Comparison of ENCODE assay signal across 13 cellular contexts in the genomic region with DNA sequence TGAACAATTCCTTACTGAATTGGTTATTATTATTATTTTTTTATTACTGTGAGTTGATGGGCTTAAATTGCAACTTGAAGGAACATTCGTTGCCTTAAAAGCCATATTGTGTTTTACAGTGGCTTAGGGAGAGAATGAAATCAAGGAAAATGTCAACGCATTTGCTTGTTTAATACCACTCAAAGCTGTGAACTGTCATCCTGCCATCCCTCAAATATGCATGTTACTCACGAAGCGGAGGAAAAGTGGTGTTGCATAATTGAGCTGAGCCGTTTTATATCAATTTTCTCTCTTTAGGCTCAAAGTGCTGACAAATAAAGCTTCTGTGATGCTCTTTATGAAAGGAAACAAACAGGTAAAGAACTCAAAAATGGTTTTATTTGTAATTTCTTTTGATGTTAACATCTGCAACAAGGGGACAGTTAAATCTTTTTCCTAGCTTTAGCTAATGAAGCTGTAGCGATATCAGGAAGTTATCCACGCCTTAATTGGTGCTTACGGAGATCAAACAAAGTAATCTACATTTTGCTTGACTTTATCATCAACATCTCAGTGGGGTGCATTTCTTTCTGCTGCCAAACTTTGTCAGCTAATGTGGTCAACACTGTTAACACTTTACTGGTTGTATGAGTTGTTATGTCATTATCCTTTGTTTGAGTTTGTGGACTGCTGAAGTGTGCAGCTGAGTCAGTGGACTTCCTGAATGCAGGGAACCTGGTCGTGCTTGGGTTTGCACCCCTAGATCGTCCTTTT. TPM values are rescaled to one million over a fixed set of nuclear protein-coding genes. Genes with fewer than 3 reads are reported as not detected.
DNase-seq lines count a peak whose midpoint lies in the region; ATAC-seq, FAIRE-seq and TF ChIP-seq lines count a peak whose summit lies in the region.
"Had no signal": no experiment of that assay in that cellular context is flagged by ENCODE, and none has a peak within 500 bp of the region (broad histone marks: within the 10 kb centered on the region; RNA-seq: fewer than 3 reads in every experiment).

No MANE protein-coding gene starts in this region.

- no peak overlapping the region for H3K4me2 ChIP-seq in endothelial cell of umbilical vein (ENCODE audit: insufficient read depth, low read length)

- CTCF ChIA-PET in activated CD4-positive, alpha-beta memory T cell treated with anti-CD3 and anti-CD28 coated beads, Interleukin-2, amount 10 ng/mL, durations not matched to agents 7 days and 5 days (lab: Charles Lee), result interaction anchor here (0.7 to 1.2 kb wide), 3 partner anchors 8 to 59 kb away, joined by 3 to 4 read pairs (median 3); partner anchors contain the start of gene C10orf143
- CTCF ChIA-PET in activated CD4-positive, alpha-beta memory T cell treated with anti-CD3 and anti-CD28 coated beads for 36 hours (lab: Charles Lee), result interaction anchor here (1.0 kb wide), 1 partner anchor 60 kb away, joined by 3 read pairs; no protein-coding TSS in a partner anchor
- CTCF ChIA-PET in endothelial cell of umbilical vein (lab: Charles Lee), result interaction anchor here (1.3 kb wide), 1 partner anchor 60 kb away, joined by 3 read pairs; no protein-coding TSS in a partner anchor

- no peaks in the 10 kb centered on the region for H4K20me1 ChIP-seq in endothelial cell of umbilical vein (replicated peaks; ENCODE audit: control insufficient read depth, extremely low read depth, insufficient read depth, low read length)

- H3K4me3 Mint-ChIP-seq in activated CD4-positive, alpha-beta memory T cell treated with anti-CD3 and anti-CD28 coated beads, Interleukin-2, amount 10 ng/mL, durations not matched to agents 7 days and 5 days, result no peak overlapping the region
- no peak overlapping the region for H3K4me3 Mint-ChIP-seq in activated CD4-positive, alpha-beta memory T cell treated with anti-CD3 and anti-CD28 coated beads for 36 hours

- H3K36me3 ChIP-seq in endothelial cell of umbilical vein (ENCODE audit: control insufficient read depth in 2 of 2, extremely low read depth in 1 of 2, insufficient read depth in 2 of 2, low read length in 2 of 2), result peaks cover 0 to 12% of the 10 kb centered on the region in 2 experiments
- H3K36me3 ChIP-seq in HAP-1 (replicated peaks), result peaks cover 44% of the 10 kb centered on the region

- H3K4me3 ChIP-seq in endothelial cell of umbilical vein (replicated peaks in 1 of 3; ENCODE audit: insufficient read depth in 1 of 3, low read depth in 1 of 3, low read length in 3 of 3) (no peak overlapping the region), HAP-1 (no peak overlapping the region)
- H3K4me3 ChIP-seq: vagina had no signal

- H3K9me3 ChIP-seq in endothelial cell of umbilical vein (replicated peaks; ENCODE audit: control insufficient read depth, insufficient read depth, low read length) (no peaks in the 10 kb centered on the region), HAP-1 (no peaks in the 10 kb centered on the region)
- H3K9me3 ChIP-seq: vagina had no signal

- no peaks in the 10 kb centered on the region for H3K27me3 Mint-ChIP-seq in activated CD4-positive, alpha-beta memory T cell treated with anti-CD3 and anti-CD28 coated beads, Interleukin-2, amount 10 ng/mL, durations not matched to agents 7 days and 5 days
- no peaks in the 10 kb centered on the region for H3K27me3 Mint-ChIP-seq in activated CD4-positive, alpha-beta memory T cell treated with anti-CD3 and anti-CD28 coated beads for 36 hours

- no peak overlapping the region for H2AFZ ChIP-seq in endothelial cell of umbilical vein (ENCODE audit: low read depth, low read length)

- TF ChIP-seq CTCF in endothelial cell of umbilical vein (IDR thresholded peaks at IDR 0.05; ENCODE audit: extremely low read depth in 1 of 2, insufficient read depth in 1 of 2, low read depth in 1 of 2, low read length in 2 of 2), result no peak

- in situ Hi-C loops in HAP-1 (cut with MboI; ENCODE audit: low sequenced_read_pairs), result no loop called here

- no peak for TF ChIP-seq POLR2A in endothelial cell of umbilical vein (IDR thresholded peaks at IDR 0.05; ENCODE audit: low read depth, low read length)

- H3K4me1 ChIP-seq in endothelial cell of umbilical vein (ENCODE audit: control insufficient read depth, extremely low read depth, insufficient read depth, low read length) (no peaks in the 10 kb centered on the region), HAP-1 (no peaks in the 10 kb centered on the region)
- H3K4me1 ChIP-seq: vagina had no signal

- H3K36me3 Mint-ChIP-seq in activated CD4-positive, alpha-beta memory T cell treated with anti-CD3 and anti-CD28 coated beads, Interleukin-2, amount 10 ng/mL, durations not matched to agents 7 days and 5 days (ENCODE audit: low read depth), result peaks cover 63% of the 10 kb centered on the region
- H3K36me3 Mint-ChIP-seq in activated CD4-positive, alpha-beta memory T cell treated with anti-CD3 and anti-CD28 coated beads for 36 hours, result peaks cover 37% of the 10 kb centered on the region

- ATAC-seq in HG03135 (IDR thresholded peaks at IDR 0.05; ENCODE audit: unreplicated experiment), result no peak

- H3K27ac Mint-ChIP-seq in activated CD4-positive, alpha-beta memory T cell treated with anti-CD3 and anti-CD28 coated beads, Interleukin-2, amount 10 ng/mL, durations not matched to agents 7 days and 5 days, result peak overlapping the region; percentile 40
- H3K27ac Mint-ChIP-seq in activated CD4-positive, alpha-beta memory T cell treated with anti-CD3 and anti-CD28 coated beads for 36 hours, result no peak overlapping the region

- dilution Hi-C loops in endothelial cell of umbilical vein (cut with MboI; ENCODE audit: extremely low pct_ligation_motif_present, low sequenced_read_pairs), result no loop called here

- peaks cover 49% of the 10 kb centered on the region for H3K4me1 Mint-ChIP-seq in activated CD4-positive, alpha-beta memory T cell treated with anti-CD3 and anti-CD28 coated beads, Interleukin-2, amount 10 ng/mL, durations not matched to agents 7 days and 5 days
- H3K4me1 Mint-ChIP-seq in activated CD4-positive, alpha-beta memory T cell treated with anti-CD3 and anti-CD28 coated beads for 36 hours (ENCODE audit: low read depth), result peaks cover 50% of the 10 kb centered on the region

- DNase-seq in activated CD4-positive, alpha-beta memory T cell treated with anti-CD3 and anti-CD28 coated beads, Interleukin-2, amount 10 ng/mL, durations not matched to agents 7 days and 5 days, result no peak
- DNase-seq in activated CD4-positive, alpha-beta memory T cell treated with anti-CD3 and anti-CD28 coated beads for 36 hours, result no peak
- DNase-seq in NCI-H2081 treated with DMSO at 0.1 percent for 48 hours (lab: John Stamatoyannopoulos, UW), result peak; percentile 25
- DNase-seq in endothelial cell of umbilical vein (ENCODE audit: low read depth, low spot score), result no peak
- peak; percentile 18 for DNase-seq in retina
- no peak for DNase-seq in NCI-H2029 treated with DMSO at 0.1 percent for 48 hours (lab: John Stamatoyannopoulos, UW)
- DNase-seq in HAP-1 (ENCODE audit: low spot score in 2 of 2), result no peak
- DNase-seq: activated CD4-positive, alpha-beta T cell treated with anti-CD3 and anti-CD28 coated beads, Interleukin-2, amount 50 U/mL, for 4 hours; activated effector memory CD4-positive, alpha-beta T cell treated with Interleukin-2 at 50 U/mL for 16 hours; NCI-H526 treated with DMSO at 0.1 percent for 48 hours; T-helper 9 cell had no signal

- no peaks in the 10 kb centered on the region for H3K9me1 ChIP-seq in endothelial cell of umbilical vein (replicated peaks; ENCODE audit: control insufficient read depth, extremely low read depth, insufficient read depth, low read length)

- BruUV-seq in endothelial cell of umbilical vein (replicated peaks; lab: Mats Ljungman, UMichigan), result no TSS peak

- peak; percentile 15 for FAIRE-seq in endothelial cell of umbilical vein (lab: Jason Lieb, UNC)

- intact Hi-C loops in activated CD4-positive, alpha-beta memory T cell treated with anti-CD3 and anti-CD28 coated beads for 36 hours (cut with micrococcal nuclease), result no loop called here
- intact Hi-C loops in endothelial cell of umbilical vein (cut with micrococcal nuclease), result no loop called here

- POLR2A ChIA-PET in activated CD4-positive, alpha-beta memory T cell treated with anti-CD3 and anti-CD28 coated beads, Interleukin-2, amount 10 ng/mL, durations not matched to agents 7 days and 5 days (lab: Charles Lee), result interaction anchor here (1.0 to 3.0 kb wide), 6 partner anchors 18 to 59 kb away, joined by 3 to 12 read pairs (median 6); partner anchors contain the start of gene GLRX3
- POLR2A ChIA-PET in activated CD4-positive, alpha-beta memory T cell treated with anti-CD3 and anti-CD28 coated beads for 36 hours (lab: Charles Lee), result no interaction called here
- POLR2A ChIA-PET in endothelial cell of umbilical vein (lab: Charles Lee), result no interaction called here

- no peaks in the 10 kb centered on the region for H3K9me3 Mint-ChIP-seq in activated CD4-positive, alpha-beta memory T cell treated with anti-CD3 and anti-CD28 coated beads, Interleukin-2, amount 10 ng/mL, durations not matched to agents 7 days and 5 days
- no peaks in the 10 kb centered on the region for H3K9me3 Mint-ChIP-seq in activated CD4-positive, alpha-beta memory T cell treated with anti-CD3 and anti-CD28 coated beads for 36 hours

- H3K9ac ChIP-seq in endothelial cell of umbilical vein (replicated peaks; ENCODE audit: extremely low read depth, insufficient read depth, low read length), result no peak overlapping the region

- H3K27me3 ChIP-seq in endothelial cell of umbilical vein (ENCODE audit: control insufficient read depth in 2 of 2, insufficient read depth in 2 of 2, low read length in 2 of 2) (no peaks in the 10 kb centered on the region), HAP-1 (ENCODE audit: low read depth) (no peaks in the 10 kb centered on the region)
- H3K27me3 ChIP-seq: vagina had no signal

- no peak overlapping the region for H3K27ac ChIP-seq in endothelial cell of umbilical vein (ENCODE audit: insufficient read depth, low read depth, low read length)
- H3K27ac ChIP-seq: vagina had no signal

- peaks cover 4% of the 10 kb centered on the region for H3K79me2 ChIP-seq in endothelial cell of umbilical vein (ENCODE audit: control insufficient read depth, insufficient read depth, low read length)

RNA-seq across cellular contexts. Expression of gene GLRX3, which starts 33.1 kb away (rescaled TPM):
- 10 to 100 TPM; 73.8 to 83.7 TPM for total RNA-seq in activated CD4-positive, alpha-beta memory T cell treated with anti-CD3 and anti-CD28 coated beads, Interleukin-2, amount 10 ng/mL, durations not matched to agents 7 days and 5 days
- total RNA-seq in activated CD4-positive, alpha-beta memory T cell treated with anti-CD3 and anti-CD28 coated beads for 36 hours, result 100 to 1,000 TPM; 112 to 113 TPM
- total RNA-seq in endothelial cell of umbilical vein, result 132 and 137 TPM in 2 replicates
- 57.0 and 71.6 TPM in 2 replicates for polyA plus RNA-seq in endothelial cell of umbilical vein
- polyA plus RNA-seq in endothelial cell of umbilical vein (2011; cell fraction: cytosol; rRNA removed), result 99.3 and 117 TPM in 2 replicates
- polyA plus RNA-seq in endothelial cell of umbilical vein (2011; cell fraction: nucleus; rRNA removed), result 53.5 and 54.2 TPM in 2 replicates
- polyA plus RNA-seq in endothelial cell of umbilical vein (2012), result 151 and 198 TPM in 2 replicates
- polyA minus RNA-seq in endothelial cell of umbilical vein, result 21.7 and 22.4 TPM in 2 replicates
- polyA minus RNA-seq in endothelial cell of umbilical vein (2011; cell fraction: cytosol; rRNA and poly(A)+ RNA removed), result 31.9 TPM
- polyA minus RNA-seq in endothelial cell of umbilical vein (2011; cell fraction: nucleus; rRNA and poly(A)+ RNA removed), result 21.2 and 30.2 TPM in 2 replicates

RNA-seq across cellular contexts. Expression of gene C10orf143, which starts 58.7 kb away (rescaled TPM):
- 1 to 10 TPM; 2.5 TPM for total RNA-seq in activated CD4-positive, alpha-beta memory T cell treated with anti-CD3 and anti-CD28 coated beads, Interleukin-2, amount 10 ng/mL, durations not matched to agents 7 days and 5 days
- total RNA-seq in activated CD4-positive, alpha-beta memory T cell treated with anti-CD3 and anti-CD28 coated beads for 36 hours, result 1 to 10 TPM; 2.5 to 3.0 TPM
- total RNA-seq in endothelial cell of umbilical vein, result 0.44 and 0.92 TPM in 2 replicates
- polyA plus RNA-seq in endothelial cell of umbilical vein, result 0.26 and 0.53 TPM in 2 replicates
- 0.50 and 0.55 TPM in 2 replicates for polyA plus RNA-seq in endothelial cell of umbilical vein (2011; cell fraction: cytosol; rRNA removed)
- 0.58 and 0.71 TPM in 2 replicates for polyA plus RNA-seq in endothelial cell of umbilical vein (2011; cell fraction: nucleus; rRNA removed)
- polyA plus RNA-seq in endothelial cell of umbilical vein (2012), result 0.83 and 0.88 TPM in 2 replicates
- polyA minus RNA-seq in endothelial cell of umbilical vein, result 0.45 TPM in 1 of 2 replicates, not detected in the other
- polyA minus RNA-seq in endothelial cell of umbilical vein (2011; cell fraction: cytosol; rRNA and poly(A)+ RNA removed), result not detected
- polyA minus RNA-seq in endothelial cell of umbilical vein (2011; cell fraction: nucleus; rRNA and poly(A)+ RNA removed), result not detected in 2 replicates

Comparison
In these comparisons a context has a peak if more than half of its experiments do, and no peak if none do; other contexts are left out.
1. DNase-seq: peak in NCI-H2081 treated with DMSO at 0.1 percent for 48 hours (single experiment) and retina (single experiment); none in activated CD4-positive, alpha-beta memory T cell treated with anti-CD3 and anti-CD28 coated beads, Interleukin-2, amount 10 ng/mL, durations not matched to agents 7 days and 5 days (single experiment), activated CD4-positive, alpha-beta memory T cell treated with anti-CD3 and anti-CD28 coated beads for 36 hours (single experiment), endothelial cell of umbilical vein (single experiment), NCI-H2029 treated with DMSO at 0.1 percent for 48 hours (single experiment) and HAP-1 (0 of 2).